ENCODE assay signal across 8 cellular contexts in the genomic region with DNA sequence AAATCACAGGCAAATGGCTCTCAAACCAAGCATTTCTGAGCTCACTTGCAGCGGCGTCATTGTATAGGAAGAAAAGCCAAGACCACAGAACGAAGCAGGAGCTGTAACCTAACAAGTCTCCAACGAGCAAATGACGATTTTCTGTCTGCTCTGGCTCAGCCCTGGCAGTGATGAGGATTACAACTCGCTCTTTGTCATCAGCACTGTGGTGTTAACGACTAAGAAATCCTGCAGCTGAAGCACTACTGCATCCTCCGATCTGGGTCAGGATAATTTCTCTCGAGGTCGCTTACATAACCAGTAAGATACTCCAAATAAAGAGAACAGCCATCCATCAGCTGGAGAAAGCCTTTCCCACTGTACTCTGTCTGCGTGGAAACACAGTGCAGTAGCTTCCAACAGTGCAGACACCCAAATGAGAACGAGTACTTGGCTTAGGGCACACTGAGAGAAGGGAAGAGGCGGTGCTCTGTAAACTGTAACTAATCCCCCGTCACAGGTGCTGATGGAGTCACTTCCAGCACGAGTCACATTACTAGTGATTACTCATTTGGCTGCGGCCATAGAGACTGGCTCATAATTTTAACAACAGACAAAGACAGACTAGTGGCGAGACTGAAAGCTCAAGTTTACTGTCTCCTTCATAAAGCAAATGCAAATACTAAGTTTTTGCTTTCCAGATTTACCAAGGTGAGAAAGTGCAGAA.
DNase-seq lines count a peak whose midpoint lies in the region; ATAC-seq, FAIRE-seq and TF ChIP-seq lines count a peak whose summit lies in the region.

No MANE protein-coding gene starts in this region.

- H3K23ac ChIP-seq in H1 (ENCODE audit: insufficient read length) (no peak overlapping the region), mesenchymal stem cell (ENCODE audit: low read length in 2 of 2) (peak overlapping the region in 1 of 2 experiments; percentile 1)

- H3K4ac ChIP-seq in H1 (replicated peaks; ENCODE audit: insufficient read length, low read depth, low read length) = no peak overlapping the region
- no peak overlapping the region for H3K4ac ChIP-seq in mesenchymal stem cell (ENCODE audit: low read depth in 1 of 2, low read length in 2 of 2)

- H3K27ac ChIP-seq in CD8-positive, alpha-beta T cell (ENCODE audit: low read depth, low read length) = peak overlapping the region; percentile 81
- peak overlapping the region; percentile 83 for H3K27ac ChIP-seq in H1 (ENCODE audit: low read depth, low read length)
- H3K27ac ChIP-seq in mesenchymal stem cell (ENCODE audit: low read length, poor library complexity, severe bottlenecking) = peak overlapping the region; percentile 83

- H2AFZ ChIP-seq in H1 (ENCODE audit: low read length) (no peak overlapping the region), mesenchymal stem cell (ENCODE audit: low read depth, low read length) (no peak overlapping the region)

- peak overlapping the region; percentile 51 for H3K4me3 ChIP-seq in CD8-positive, alpha-beta T cell (ENCODE audit: low read depth, low read length)
- H3K4me3 ChIP-seq in H1 (ENCODE audit: extremely low read depth in 1 of 4, insufficient read depth in 2 of 4, low read depth in 3 of 4, low read length in 4 of 4) (peak overlapping the region; percentile 78 to 96 (median 82)), mesenchymal stem cell (ENCODE audit: insufficient read depth in 1 of 2, low read depth in 1 of 2, low read length in 2 of 2) (peak overlapping the region; percentile 50 to 87)

- H3K36me3 ChIP-seq in CD8-positive, alpha-beta T cell (ENCODE audit: insufficient read depth, low read length) = no peaks in the 10 kb centered on the region
- H3K36me3 ChIP-seq in H1 (ENCODE audit: control insufficient read depth in 2 of 4, insufficient read depth in 4 of 4, low read length in 3 of 4) (peaks cover 0 to 3% (median 0%) of the 10 kb centered on the region in 4 experiments; a peak in 1 of 8 replicates), mesenchymal stem cell (ENCODE audit: control insufficient read depth in 1 of 2, insufficient read depth in 2 of 2, low read depth in 1 of 2, low read length in 2 of 2) (no peaks in the 10 kb centered on the region)

- H2AK5ac ChIP-seq in H1 (ENCODE audit: low read depth, low read length) (no peak overlapping the region), mesenchymal stem cell (ENCODE audit: low read length, severe bottlenecking) (no peak overlapping the region)

- no peak overlapping the region for H3K56ac ChIP-seq in H1 (replicated peaks; ENCODE audit: insufficient read length, low read depth, low read length)

- H3K27me3 ChIP-seq in CD8-positive, alpha-beta T cell (ENCODE audit: insufficient read depth, low read length) = no peaks in the 10 kb centered on the region
- H3K27me3 ChIP-seq in H1 (replicated peaks in 1 of 4; ENCODE audit: control insufficient read depth in 3 of 4, extremely low read depth in 1 of 4, insufficient read depth in 3 of 4, low read length in 3 of 4) (no peaks in the 10 kb centered on the region), mesenchymal stem cell (ENCODE audit: control insufficient read depth in 1 of 2, insufficient read depth in 1 of 2, low read length in 2 of 2) (no peaks in the 10 kb centered on the region)

- H3K4me3 Mint-ChIP-seq in CD8-positive, alpha-beta T cell = peak overlapping the region; percentile 97

- TF ChIP-seq EP300 in H1 (IDR thresholded peaks at IDR 0.05; ENCODE audit: borderline replicate concordance in 1 of 2, low read depth in 2 of 2, low read length in 2 of 2) = no peak

- H2BK5ac ChIP-seq in H1 (ENCODE audit: low read depth, low read length) = peak overlapping the region; percentile 61
- no peak overlapping the region for H2BK5ac ChIP-seq in mesenchymal stem cell (ENCODE audit: low read depth, low read length, poor library complexity, severe bottlenecking)

- CTCF ChIA-PET in CD8-positive, alpha-beta T cell (lab: Charles Lee) = interaction anchor here (0.6 to 2.6 kb wide), 14 partner anchors 9 to 1084 kb away, joined by 3 to 16 read pairs (median 4); partner anchors contain the start of gene JMJD1C
- CTCF ChIA-PET in H1 (lab: Charles Lee; ENCODE audit: partially characterized antibody) = interaction anchor here (0.9 to 2.1 kb wide), 7 partner anchors 23 to 451 kb away, joined by 3 to 7 read pairs (median 3); no protein-coding TSS in a partner anchor

- no peak; a peak in 1 of 4 replicates for TF ChIP-seq RAD21 in H1 (IDR thresholded peaks at IDR 0.05 in 1 of 2, conservative IDR thresholded peaks at IDR 0.05 in 1 of 2; ENCODE audit: low read depth in 2 of 2, low read length in 2 of 2)

- no peaks in the 10 kb centered on the region for H3K9me3 Mint-ChIP-seq in CD8-positive, alpha-beta T cell

- H3K79me1 ChIP-seq in H1 (ENCODE audit: low read depth, low read length) (no peaks in the 10 kb centered on the region), mesenchymal stem cell (replicated peaks; ENCODE audit: low read length, poor library complexity, severe bottlenecking) (peaks cover 3% of the 10 kb centered on the region)

- H3K18ac ChIP-seq in H1 (ENCODE audit: extremely low read depth, low read length) (no peak overlapping the region; the same call in 1 of the 2 replicates), mesenchymal stem cell (ENCODE audit: low read depth in 1 of 2, low read length in 2 of 2) (peak overlapping the region; percentile 6 to 54)

- no peaks in the 10 kb centered on the region for H3K27me3 Mint-ChIP-seq in CD8-positive, alpha-beta T cell (ENCODE audit: low read depth)

- ATAC-seq in CD8-positive, alpha-beta T cell = peak; percentile 90
- ATAC-seq in GM19397 (IDR thresholded peaks at IDR 0.05; ENCODE audit: unreplicated experiment) (peak; percentile 97), HG03571 (IDR thresholded peaks at IDR 0.05; ENCODE audit: unreplicated experiment) (peak; percentile 94)

- H3K9ac ChIP-seq in H1 (replicated peaks in 1 of 4; ENCODE audit: extremely low read depth in 1 of 4, low read depth in 3 of 4, low read length in 3 of 4) (peak overlapping the region; percentile 75 to 97 (median 80)), mesenchymal stem cell (ENCODE audit: low read length) (peak overlapping the region; percentile 98)

- H2BK12ac ChIP-seq in H1 (ENCODE audit: low read depth, low read length) (no peak overlapping the region; the same call in 1 of the 2 replicates), mesenchymal stem cell (ENCODE audit: low read length in 2 of 2) (no peak overlapping the region)

- H3K14ac ChIP-seq in H1 (ENCODE audit: insufficient read length) = no peak overlapping the region
- no peak overlapping the region for H3K14ac ChIP-seq in mesenchymal stem cell (ENCODE audit: low read length in 2 of 2)

- TF ChIP-seq CTCF in CD8-positive, alpha-beta T cell (IDR thresholded peaks at IDR 0.05) = peak; percentile 23
- TF ChIP-seq CTCF in H1 (IDR thresholded peaks at IDR 0.05; ENCODE audit: control extremely low read depth in 1 of 3, insufficient read depth in 1 of 3, low read depth in 1 of 3, low read length in 3 of 3) = no peak

- no peak overlapping the region for H2BK20ac ChIP-seq in H1 (ENCODE audit: low read length)

- H4K8ac ChIP-seq in H1 (ENCODE audit: extremely low read depth, insufficient read depth, low read length) = no peak overlapping the region
- no peak overlapping the region for H4K8ac ChIP-seq in mesenchymal stem cell (ENCODE audit: low read length)

- WGBS in H1 (ENCODE audit: extremely low coverage in 1 of 2, insufficient coverage in 1 of 2, insufficient read length in 1 of 2, insufficient replicate concordance in 2 of 2, low coverage in 1 of 2, low lambda C conversion rate in 2 of 2, missing lambda C conversion rate in 1 of 2), 2 experiments = 1% methylated on average over 17 of the region's 17 CpGs; no CpG with 5 or more reads in 1 of the 2 experiments
- whole genome bisulfite sequencing in mesenchymal stem cell = 0% methylated on average over 17 of the region's 17 CpGs

- peaks cover 0 to 5% of the 10 kb centered on the region in 2 experiments for H4K20me1 ChIP-seq in H1 (replicated peaks in 1 of 2; ENCODE audit: control insufficient read depth in 1 of 2, insufficient read depth in 2 of 2, low read length in 2 of 2)

- H3K4me2 ChIP-seq in H1 (ENCODE audit: insufficient read depth in 1 of 2, low read depth in 2 of 2, low read length in 2 of 2) = peak overlapping the region; percentile 63 to 71
- peak overlapping the region; percentile 54 for H3K4me2 ChIP-seq in mesenchymal stem cell (ENCODE audit: low read length, poor library complexity, severe bottlenecking)

- intact Hi-C loops in CD8-positive, alpha-beta T cell (cut with DNase I, micrococcal nuclease) = loop anchor here (1.0 to 10.0 kb wide), 10 partner anchors 52 to 454 kb away; partner anchors contain the start of genes JMJD1C (in 2 of the 2), NRBF2 (in 2 of the 2), REEP3 (in 2 of the 2) and EGR2 (in 1 of the 2)

- H3K4me1 ChIP-seq in CD8-positive, alpha-beta T cell (ENCODE audit: insufficient read depth, low read length) = peaks cover 20% of the 10 kb centered on the region
- H3K4me1 ChIP-seq in H1 (replicated peaks in 1 of 4; ENCODE audit: control insufficient read depth in 3 of 4, insufficient read depth in 4 of 4, low read length in 3 of 4) (no peaks in the 10 kb centered on the region; a peak in 1 of 7 replicates), mesenchymal stem cell (ENCODE audit: control insufficient read depth, insufficient read depth, low read depth, low read length) (peaks cover 8% of the 10 kb centered on the region)

- peak; percentile 88 to 97 for TF ChIP-seq POLR2A in H1 (IDR thresholded peaks at IDR 0.05; ENCODE audit: control extremely low read depth in 1 of 2, low read depth in 2 of 2, low read length in 2 of 2)

- H3K36me3 Mint-ChIP-seq in CD8-positive, alpha-beta T cell = peaks cover 27% of the 10 kb centered on the region

- H3K9me3 ChIP-seq in CD8-positive, alpha-beta T cell (ENCODE audit: low read length) = no peaks in the 10 kb centered on the region
- no peaks in the 10 kb centered on the region for H3K9me3 ChIP-seq in H1 (ENCODE audit: insufficient read depth in 2 of 2, low read depth in 1 of 2, low read length in 1 of 2)
- H3K9me3 ChIP-seq in mesenchymal stem cell (ENCODE audit: control insufficient read depth, low read length) = no peaks in the 10 kb centered on the region

- H3K27ac Mint-ChIP-seq in CD8-positive, alpha-beta T cell = peak overlapping the region; percentile 99

- H3K79me2 ChIP-seq in H1 (ENCODE audit: control insufficient read depth in 1 of 2, insufficient read depth in 2 of 2, low read length in 2 of 2) = peaks cover 2 to 92% of the 10 kb centered on the region in 2 experiments; a peak in 3 of 4 replicates

- H3K23me2 ChIP-seq in H1 (ENCODE audit: low read depth, low read length) = no peaks in the 10 kb centered on the region

- H2BK120ac ChIP-seq in H1 (replicated peaks; ENCODE audit: low read depth, low read length) (no peak overlapping the region), mesenchymal stem cell (ENCODE audit: low read depth, low read length) (no peak overlapping the region)

- H2BK15ac ChIP-seq in H1 (ENCODE audit: low read length) (no peak overlapping the region), mesenchymal stem cell (ENCODE audit: low read depth, poor library complexity, severe bottlenecking) (no peak overlapping the region)

- no peak overlapping the region for H4K91ac ChIP-seq in H1 (replicated peaks; ENCODE audit: insufficient read length, low read length)
- no peak overlapping the region for H4K91ac ChIP-seq in mesenchymal stem cell (ENCODE audit: low read length)

- peak; percentile 55 to 88 (median 73) for DNase-seq in CD8-positive, alpha-beta T cell
- DNase-seq in NCI-H82 (lab: John Stamatoyannopoulos, UW) (peak; percentile 97), H1 (ENCODE audit: low read depth in 1 of 2, low spot score in 2 of 2) (peak; percentile 51 to 68), mesenchymal stem cell (peak; percentile 99)
- DNase-seq in activated CD8-positive, alpha-beta memory T cell treated with anti-CD3 and anti-CD28 coated beads for 1 hour (ENCODE audit: extremely low read depth in 1 of 2, low read depth in 1 of 2) = peak; percentile 37 to 54
- peak; percentile 44 for DNase-seq in stimulated activated CD8-positive, alpha-beta memory T cell treated with anti-CD3 and anti-CD28 coated beads, Interleukin-15, amount 100 ng/mL, for 1 hour (ENCODE audit: low read depth)

- POLR2A ChIA-PET in CD8-positive, alpha-beta T cell (lab: Charles Lee) = interaction anchor here (0.6 to 2.4 kb wide), 10 partner anchors 11 to 362 kb away, joined by 3 to 10 read pairs (median 6); partner anchors contain the start of genes NRBF2 and REEP3
- POLR2A ChIA-PET in H1 (lab: Charles Lee; ENCODE audit: partially characterized antibody) = interaction anchor here (0.6 to 4.9 kb wide), 38 partner anchors 10 to 485 kb away, joined by 3 to 44 read pairs (median 3); partner anchors contain the start of genes JMJD1C and REEP3

- peak; percentile 98 for FAIRE-seq in H1 (lab: Jason Lieb, UNC)

- H3K4me1 Mint-ChIP-seq in CD8-positive, alpha-beta T cell (ENCODE audit: low read depth) = peaks cover 22% of the 10 kb centered on the region

- H4K5ac ChIP-seq in H1 (ENCODE audit: insufficient read length, low read depth, low read length) = peak overlapping the region; percentile 37

Comparison
In these comparisons a context has a peak if more than half of its experiments do, and no peak if none do; other contexts are left out.
1. Peak in every context shown above with its lines: DNase-seq, ATAC-seq, H3K4me3 ChIP-seq and H3K27ac ChIP-seq.
2. DNase-seq: peak in every context shown above with its lines; median percentile 99 in mesenchymal stem cell; 97 in NCI-H82; 73 in CD8-positive, alpha-beta T cell; 60 in H1; 46 in activated CD8-positive, alpha-beta memory T cell treated with anti-CD3 and anti-CD28 coated beads for 1 hour; 44 in stimulated activated CD8-positive, alpha-beta memory T cell treated with anti-CD3 and anti-CD28 coated beads, Interleukin-15, amount 100 ng/mL, for 1 hour.